20 cellular contexts compared by ENCODE assay signal in genomic region chr5:151958111-151958510, GRCh38. TPM values are rescaled to one million over a fixed set of nuclear protein-coding genes. Genes with fewer than 3 reads are reported as not detected.
A peak's percentile ranks its signal among the peaks of the same experiment; 100 is the strongest.
DNase-seq lines count a peak whose midpoint lies in the region; ATAC-seq, FAIRE-seq and TF ChIP-seq lines count a peak whose summit lies in the region.
"Had no signal": no experiment of that assay in that cellular context is flagged by ENCODE, and none has a peak within 500 bp of the region (broad histone marks: within the 10 kb centered on the region; RNA-seq: fewer than 3 reads in every experiment).

No MANE protein-coding gene starts in this region.

- H3K27me3 ChIP-seq in BLaER1: no peaks in the 10 kb centered on the region
- H3K27me3 ChIP-seq in CD4-positive, alpha-beta memory T cell (ENCODE audit: insufficient read depth, low read length): no peaks in the 10 kb centered on the region

- H3K9ac ChIP-seq in BLaER1: no peak overlapping the region
- H3K9ac ChIP-seq: GM23248 had no signal

- H3K4me1 Mint-ChIP-seq in CD4-positive, alpha-beta memory T cell: peaks cover 39 to 68% (median 54%) of the 10 kb centered on the region in 4 donors
- peaks cover 58% of the 10 kb centered on the region for H3K4me1 Mint-ChIP-seq in nephron
- peaks cover 8% of the 10 kb centered on the region for H3K4me1 Mint-ChIP-seq in activated T-helper 1 cell treated with anti-CD3 and anti-CD28 coated beads, Interleukin-12 subunit alpha, Interleukin-12 subunit beta, Interleukin-2, Interleukin-4 antibody, amounts not matched to agents 30 ng/mL and 10 ng/mL and 1 ng/mL, durations not matched to agents 14 hours and 24 hours and 36 hours (ENCODE audit: low read depth)

- ATAC-seq in HG03457 (IDR thresholded peaks at IDR 0.05; ENCODE audit: unreplicated experiment): no peak
- ATAC-seq: A549, PC-3 had no signal

- peak overlapping the region in 1 of 8 donors; percentile 14 for H3K4me3 Mint-ChIP-seq in CD4-positive, alpha-beta memory T cell
- peak overlapping the region; percentile 2 to 18 (median 2) for H3K4me3 Mint-ChIP-seq in nephron
- no peak overlapping the region for H3K4me3 Mint-ChIP-seq in activated T-helper 1 cell treated with anti-CD3 and anti-CD28 coated beads, Interleukin-12 subunit alpha, Interleukin-12 subunit beta, Interleukin-2, Interleukin-4 antibody, amounts not matched to agents 30 ng/mL and 10 ng/mL and 1 ng/mL, durations not matched to agents 14 hours and 24 hours and 36 hours

- CTCF ChIA-PET in CD4-positive, alpha-beta memory T cell (lab: Charles Lee; ENCODE audit: partially characterized antibody): interaction anchor here (1.3 kb wide), 1 partner anchor 133 kb away, joined by 4 read pairs; no protein-coding TSS in a partner anchor

- no peak for FAIRE-seq in GM12892 (lab: Jason Lieb, UNC)
- FAIRE-seq: A549 had no signal

- POLR2A ChIA-PET in CD4-positive, alpha-beta memory T cell (lab: Charles Lee; ENCODE audit: partially characterized antibody): interaction anchor here (2.9 kb wide), 1 partner anchor 187 kb away, joined by 10 read pairs; the partner anchor contains the start of gene G3BP1

- H3K36me3 ChIP-seq in BLaER1: no peaks in the 10 kb centered on the region
- H3K36me3 ChIP-seq in CD4-positive, alpha-beta memory T cell (ENCODE audit: insufficient read depth, low read length): no peaks in the 10 kb centered on the region

- H3K4me3 ChIP-seq in BLaER1: no peak overlapping the region
- H3K4me3 ChIP-seq in CD4-positive, alpha-beta memory T cell (ENCODE audit: low read length in 2 of 2): no peak overlapping the region
- H3K4me3 ChIP-seq: A549, GM23248 had no signal

- intact Hi-C loops in CD4-positive, alpha-beta memory T cell (cut with micrococcal nuclease): no loop called here
- intact Hi-C loops in activated T-helper 1 cell treated with anti-CD3 and anti-CD28 coated beads, Interleukin-12 subunit alpha, Interleukin-12 subunit beta, Interleukin-2, Interleukin-4 antibody, amounts not matched to agents 30 ng/mL and 10 ng/mL and 1 ng/mL, durations not matched to agents 14 hours and 24 hours and 36 hours (cut with micrococcal nuclease): no loop called here

- H3K4me2 ChIP-seq in BLaER1: peak overlapping the region; percentile 60; the same call in 1 of the 2 replicates
- H3K4me2 ChIP-seq: A549 had no signal

- DNase-seq in CD4-positive, alpha-beta memory T cell: no peak
- DNase-seq in NCI-H82 treated with DMSO at 0.1 percent for 48 hours (lab: John Stamatoyannopoulos, UW; ENCODE audit: unreplicated experiment) (peak; percentile 46), GM12892 (ENCODE audit: insufficient read length) (no peak)
- no peak for DNase-seq in activated T-helper 1 cell treated with anti-CD3 and anti-CD28 coated beads, Interleukin-12 subunit alpha, Interleukin-12 subunit beta, Interleukin-2, Interleukin-4 antibody, amounts not matched to agents 30 ng/mL and 10 ng/mL and 1 ng/mL, durations not matched to agents 14 hours and 24 hours and 36 hours (ENCODE audit: low spot score)
- DNase-seq: GDM1, GM23248, HCEC 1CT, MM.1S, NCI-H1092 treated with DMSO at 0.1 percent for 48 hours, NCI-H1694, NCI-H2081 treated with DMSO at 0.1 percent for 48 hours, NCI-H510A, PC-3, RPMI8226 had no signal

- no peak for TF ChIP-seq POLR2A in GM12892 (IDR thresholded peaks at IDR 0.05; ENCODE audit: low read depth, low read length)

- H3K4me1 ChIP-seq in BLaER1: peaks cover 23% of the 10 kb centered on the region
- H3K4me1 ChIP-seq in CD4-positive, alpha-beta memory T cell (ENCODE audit: insufficient read depth, low read length): peaks cover 41% of the 10 kb centered on the region
- H3K4me1 ChIP-seq: A549 had no signal

- peaks cover 0 to 5% (median 0%) of the 10 kb centered on the region in 8 donors for H3K9me3 Mint-ChIP-seq in CD4-positive, alpha-beta memory T cell
- no peaks in the 10 kb centered on the region for H3K9me3 Mint-ChIP-seq in nephron
- no peaks in the 10 kb centered on the region for H3K9me3 Mint-ChIP-seq in activated T-helper 1 cell treated with anti-CD3 and anti-CD28 coated beads, Interleukin-12 subunit alpha, Interleukin-12 subunit beta, Interleukin-2, Interleukin-4 antibody, amounts not matched to agents 30 ng/mL and 10 ng/mL and 1 ng/mL, durations not matched to agents 14 hours and 24 hours and 36 hours

- peak overlapping the region in 5 of 7 donors; percentile 6 to 85 (median 49) for H3K27ac Mint-ChIP-seq in CD4-positive, alpha-beta memory T cell
- H3K27ac Mint-ChIP-seq in nephron: peak overlapping the region; percentile 16 to 58 (median 53)
- H3K27ac Mint-ChIP-seq in activated T-helper 1 cell treated with anti-CD3 and anti-CD28 coated beads, Interleukin-12 subunit alpha, Interleukin-12 subunit beta, Interleukin-2, Interleukin-4 antibody, amounts not matched to agents 30 ng/mL and 10 ng/mL and 1 ng/mL, durations not matched to agents 14 hours and 24 hours and 36 hours: no peak overlapping the region

- TF ChIP-seq CTCF in nephron (IDR thresholded peaks at IDR 0.05; ENCODE audit: unreplicated experiment in 3 of 3): no peak

- no peak overlapping the region for H3K27ac ChIP-seq in BLaER1
- no peak overlapping the region for H3K27ac ChIP-seq in CD4-positive, alpha-beta memory T cell (ENCODE audit: low read depth, low read length)
- H3K27ac ChIP-seq: A549, GM23248 had no signal

- H3K36me3 Mint-ChIP-seq in CD4-positive, alpha-beta memory T cell: no peaks in the 10 kb centered on the region
- H3K36me3 Mint-ChIP-seq in nephron (ENCODE audit: low read depth): no peaks in the 10 kb centered on the region
- H3K36me3 Mint-ChIP-seq in activated T-helper 1 cell treated with anti-CD3 and anti-CD28 coated beads, Interleukin-12 subunit alpha, Interleukin-12 subunit beta, Interleukin-2, Interleukin-4 antibody, amounts not matched to agents 30 ng/mL and 10 ng/mL and 1 ng/mL, durations not matched to agents 14 hours and 24 hours and 36 hours (ENCODE audit: low read depth): no peaks in the 10 kb centered on the region

- no peaks in the 10 kb centered on the region for H3K9me3 ChIP-seq in BLaER1
- no peaks in the 10 kb centered on the region for H3K9me3 ChIP-seq in CD4-positive, alpha-beta memory T cell (ENCODE audit: control insufficient read depth in 1 of 2, low read length in 2 of 2)
- H3K9me3 ChIP-seq: A549 had no signal

- no peaks in the 10 kb centered on the region for H3K27me3 Mint-ChIP-seq in CD4-positive, alpha-beta memory T cell
- peaks cover 4% of the 10 kb centered on the region for H3K27me3 Mint-ChIP-seq in nephron (ENCODE audit: low read depth)
- H3K27me3 Mint-ChIP-seq in activated T-helper 1 cell treated with anti-CD3 and anti-CD28 coated beads, Interleukin-12 subunit alpha, Interleukin-12 subunit beta, Interleukin-2, Interleukin-4 antibody, amounts not matched to agents 30 ng/mL and 10 ng/mL and 1 ng/mL, durations not matched to agents 14 hours and 24 hours and 36 hours (ENCODE audit: insufficient read depth): no peaks in the 10 kb centered on the region

- H4K20me1 ChIP-seq in BLaER1: no peaks in the 10 kb centered on the region

RNA-seq across cellular contexts. Expression of gene GLRA1, which starts 33.5 kb away (rescaled TPM):
- total RNA-seq in CD4-positive, alpha-beta memory T cell: not detected
- not detected for polyA plus RNA-seq in CD4-positive, alpha-beta memory T cell
- not detected in 2 replicates for total RNA-seq in activated T-helper 1 cell treated with anti-CD3 and anti-CD28 coated beads, Interleukin-12 subunit alpha, Interleukin-12 subunit beta, Interleukin-2, Interleukin-4 antibody, amounts not matched to agents 30 ng/mL and 10 ng/mL and 1 ng/mL, durations not matched to agents 14 hours and 24 hours and 36 hours
- polyA plus RNA-seq in GM12892 (2012; ENCODE audit: missing spikeins): not detected
- total RNA-seq: GM23248, LHCN-M2, PC-3 had no signal
- polyA plus RNA-seq: A549, BJ, GM23248 had no signal
